In genomic region chr20:54011352-54011751, GRCh38 we compare ENCODE assay signal across 7 cellular contexts. TPM values are rescaled to one million over a fixed set of nuclear protein-coding genes. Genes with fewer than 3 reads are reported as not detected.
"Had no signal": no experiment of that assay in that cellular context is flagged by ENCODE, and none has a peak within 500 bp of the region (broad histone marks: within the 10 kb centered on the region; RNA-seq: fewer than 3 reads in every experiment).

No MANE protein-coding gene starts in this region.

- DNase-seq: GDM1, GF-D8 had no signal

- FAIRE-seq: GM12891, GM12892, GM18507, GM19239 had no signal

RNA-seq across cellular contexts. Expression of gene BCAS1, which starts 59.0 kb away (rescaled TPM):
- total RNA-seq: G401 had no signal
